26 cellular contexts compared by ENCODE assay signal in genomic region chr1:176765608-176766007, GRCh38.
"Had no signal": no experiment of that assay in that cellular context is flagged by ENCODE, and none has a peak within 500 bp of the region (broad histone marks: within the 10 kb centered on the region; RNA-seq: fewer than 3 reads in every experiment).

No MANE protein-coding gene starts in this region.

- H3K36me3 ChIP-seq: esophagus squamous epithelium, heart right ventricle, sigmoid colon, stomach, thyroid gland had no signal

- ATAC-seq: heart right ventricle; left lobe of liver; naive thymus-derived CD4-positive, alpha-beta T cell; psoas muscle; right cardiac atrium; stimulated activated effector memory CD8-positive, alpha-beta T cell treated with anti-CD3 and anti-CD28 coated beads, Interleukin-12 subunit alpha, Interleukin-12 subunit beta, amount 100 ng/mL, for 72 hours had no signal

- FAIRE-seq: endometrium, kidney had no signal

- H3K9me3 ChIP-seq: esophagus squamous epithelium, heart right ventricle, psoas muscle, sigmoid colon, stomach, thyroid gland had no signal

- H3K4me1 ChIP-seq: esophagus squamous epithelium, heart right ventricle, psoas muscle, stomach, thyroid gland had no signal

- H3K27me3 ChIP-seq: esophagus squamous epithelium, heart right ventricle, sigmoid colon, stomach, thyroid gland had no signal

- H3K27ac ChIP-seq: coronary artery, esophagus squamous epithelium, heart right ventricle, psoas muscle, sigmoid colon, stomach, thyroid gland had no signal

- H3K4me3 ChIP-seq: coronary artery, esophagus squamous epithelium, heart right ventricle, psoas muscle, sigmoid colon, stomach, thyroid gland had no signal

- DNase-seq: dermis blood vessel endothelial cell; effector memory CD4-positive, alpha-beta T cell; erythroblast; esophagus squamous epithelium; foreskin melanocyte; glutamatergic neuron; heart right ventricle; hippocampal formation; kidney; mesenchymal stem cell; midbrain; naive thymus-derived CD4-positive, alpha-beta T cell; nucleus accumbens; psoas muscle; right cardiac atrium; sigmoid colon; stimulated activated CD4-positive, alpha-beta T cell treated with anti-CD3 and anti-CD28 coated beads, Interleukin-2, amount 100 ng/mL, for 24 hours; stimulated activated CD4-positive, alpha-beta T cell treated with anti-CD3 and anti-CD28 coated beads, Interleukin-4, amount 100 ng/mL, for 24 hours; stimulated activated naive CD4-positive, alpha-beta T cell treated with Interleukin-2 at 50 U/mL for 16 hours; stomach; thyroid gland; trophoblast cell had no signal
